7 cellular contexts compared by ENCODE assay signal in the genomic region with DNA sequence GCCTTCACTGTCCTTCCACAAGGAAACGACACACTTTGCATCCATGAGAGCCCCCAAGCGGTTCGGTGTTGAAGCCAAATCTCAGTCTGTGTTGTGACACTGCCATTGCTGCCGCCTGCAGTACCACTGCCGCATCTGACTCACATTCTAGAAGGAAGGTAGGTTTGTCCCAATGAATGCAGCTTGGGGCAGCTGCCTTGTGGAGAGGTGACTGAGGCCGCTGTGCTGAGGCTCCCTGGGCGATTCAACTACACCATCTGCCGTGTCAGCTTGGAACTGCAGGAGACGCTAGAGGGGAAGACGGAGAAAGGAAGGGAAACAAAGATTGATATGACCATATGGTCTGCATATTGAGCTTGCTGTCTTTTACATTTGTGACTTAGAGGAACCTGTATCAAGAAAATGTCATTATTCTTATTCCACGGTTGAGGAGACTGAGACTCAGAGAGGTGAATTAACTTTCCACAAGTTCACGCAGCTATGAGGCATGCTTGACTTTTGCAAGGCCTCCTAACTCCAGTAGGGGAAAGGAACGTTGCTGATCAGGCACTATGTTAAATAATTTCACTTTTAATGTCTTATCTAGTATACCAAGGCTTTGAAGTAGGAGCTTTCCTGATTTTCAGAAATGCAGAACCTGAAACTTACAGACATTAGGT. TPM values are rescaled to one million over a fixed set of nuclear protein-coding genes. Genes with fewer than 3 reads are reported as not detected.
DNase-seq lines count a peak whose midpoint lies in the region; ATAC-seq and TF ChIP-seq lines count a peak whose summit lies in the region.

No MANE protein-coding gene starts in this region.

- H3K27ac ChIP-seq in SU-DHL-6 (ENCODE audit: low read depth, low read length) = no peak overlapping the region

- H3K9me3 Mint-ChIP-seq in activated naive CD8-positive, alpha-beta T cell treated with anti-CD3 and anti-CD28 coated beads, Interleukin-2, amount 50 U/mL, for 24 hours = no peaks in the 10 kb centered on the region

- peaks cover 3% of the 10 kb centered on the region for H3K4me1 Mint-ChIP-seq in activated naive CD8-positive, alpha-beta T cell treated with anti-CD3 and anti-CD28 coated beads, Interleukin-2, amount 50 U/mL, for 24 hours

- no peaks in the 10 kb centered on the region for H3K36me3 ChIP-seq in SU-DHL-6 (ENCODE audit: low read length)

- no peaks in the 10 kb centered on the region for H3F3A ChIP-seq in SU-DHL-6 (ENCODE audit: insufficient read depth)

- no peaks in the 10 kb centered on the region for H3K9me3 ChIP-seq in SU-DHL-6 (ENCODE audit: insufficient read depth, low read length)

- H3K36me3 Mint-ChIP-seq in activated naive CD8-positive, alpha-beta T cell treated with anti-CD3 and anti-CD28 coated beads, Interleukin-2, amount 50 U/mL, for 24 hours (ENCODE audit: low read depth) = no peaks in the 10 kb centered on the region

- no peak overlapping the region for H3K27ac Mint-ChIP-seq in activated naive CD8-positive, alpha-beta T cell treated with anti-CD3 and anti-CD28 coated beads, Interleukin-2, amount 50 U/mL, for 24 hours

- TF ChIP-seq CTCF in SU-DHL-6 (IDR thresholded peaks at IDR 0.05; ENCODE audit: insufficient read depth, low read length, poor library complexity, severe bottlenecking) = peak; percentile 98

- no peak overlapping the region for H3K4me3 ChIP-seq in SU-DHL-6 (ENCODE audit: insufficient read depth, low read length, poor library complexity, severe bottlenecking)

- no peaks in the 10 kb centered on the region for H3K9me2 ChIP-seq in SU-DHL-6 (replicated peaks; ENCODE audit: insufficient read depth, low read length)

- TF ChIP-seq POLR2A in GM18505 (IDR thresholded peaks at IDR 0.05; ENCODE audit: borderline replicate concordance, extremely low read depth, insufficient read depth, insufficient read length) = no peak

- H3K4me2 ChIP-seq in SU-DHL-6 (ENCODE audit: low read depth, low read length, poor library complexity, severe bottlenecking) = no peak overlapping the region

- intact Hi-C loops in left cardiac atrium (cut with DNase I) (loop anchor here (5.0 kb wide), 3 partner anchors 95 to 155 kb away; no protein-coding TSS in a partner anchor), sciatic nerve (cut with DNase I) (no loop called here)

- no peaks in the 10 kb centered on the region for H3K27me3 ChIP-seq in SU-DHL-6 (ENCODE audit: low read length)

- DNase-seq in NCI-H1436 (lab: John Stamatoyannopoulos, UW) = peak; percentile 91
- DNase-seq in activated naive CD8-positive, alpha-beta T cell treated with anti-CD3 and anti-CD28 coated beads, Interleukin-2, amount 50 U/mL, for 24 hours = peak; percentile 75
- peak; percentile 65 for DNase-seq in left cardiac atrium
- DNase-seq in sciatic nerve (ENCODE audit: low spot score) = peak; percentile 77

- no peaks in the 10 kb centered on the region for H3K79me2 ChIP-seq in SU-DHL-6 (ENCODE audit: insufficient read depth, low read length)

- H3K9ac ChIP-seq in SU-DHL-6 (ENCODE audit: low read length) = no peak overlapping the region

- H3K27me3 Mint-ChIP-seq in activated naive CD8-positive, alpha-beta T cell treated with anti-CD3 and anti-CD28 coated beads, Interleukin-2, amount 50 U/mL, for 24 hours = peaks cover 5% of the 10 kb centered on the region

- H2AFZ ChIP-seq in SU-DHL-6 (ENCODE audit: low read depth, low read length, severe bottlenecking) = no peak overlapping the region

- H3K4me3 Mint-ChIP-seq in activated naive CD8-positive, alpha-beta T cell treated with anti-CD3 and anti-CD28 coated beads, Interleukin-2, amount 50 U/mL, for 24 hours = no peak overlapping the region

- ATAC-seq in GM18505 (IDR thresholded peaks at IDR 0.05; ENCODE audit: unreplicated experiment) (peak; percentile 99), HG02852 (IDR thresholded peaks at IDR 0.05; ENCODE audit: unreplicated experiment) (peak; percentile 87), left cardiac atrium (peak; percentile 92), sciatic nerve (peak; percentile 90)
- peak; percentile 100 for ATAC-seq in activated naive CD8-positive, alpha-beta T cell treated with anti-CD3 and anti-CD28 coated beads, Interleukin-2, amount 50 U/mL, for 24 hours

- H4K20me1 ChIP-seq in SU-DHL-6 (ENCODE audit: low read depth, low read length) = no peaks in the 10 kb centered on the region

RNA-seq across cellular contexts. Expression of a gene that starts 43.5 kb away (rescaled TPM):
- total RNA-seq in left cardiac atrium (10 to 100 TPM; 58.2 to 80.1 TPM), sciatic nerve (64.1 TPM)
